ENCODE assay signal across 14 cellular contexts in the genomic region with DNA sequence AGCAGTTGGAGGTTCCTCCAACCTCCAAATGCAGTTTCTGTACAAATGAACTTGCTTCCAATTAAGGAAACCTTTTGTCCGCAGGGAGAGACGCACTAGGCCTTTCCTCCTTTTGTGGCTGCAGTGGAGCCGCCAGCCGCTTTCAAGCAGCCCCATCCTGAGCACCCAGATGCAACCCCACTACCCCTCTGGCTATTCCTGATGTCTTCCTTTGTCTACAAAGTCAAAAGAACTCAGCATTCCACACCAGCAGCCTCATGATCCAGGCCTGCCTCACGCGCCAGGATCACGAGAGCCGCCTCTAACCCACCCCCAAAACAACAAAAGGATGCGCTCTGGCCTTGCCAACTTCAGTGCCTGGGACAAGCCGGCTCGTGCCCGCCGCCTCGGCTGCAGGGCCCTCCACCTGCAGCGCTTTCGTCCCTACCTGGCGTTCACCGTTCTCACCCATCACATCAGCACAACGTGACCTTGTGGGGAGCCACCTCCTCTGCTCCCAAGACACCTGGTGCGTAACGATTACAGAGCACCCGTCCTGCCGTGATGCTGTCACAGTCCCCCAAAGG. TPM values are rescaled to one million over a fixed set of nuclear protein-coding genes. Genes with fewer than 3 reads are reported as not detected.
A peak's percentile ranks its signal among the peaks of the same experiment; 100 is the strongest.
DNase-seq lines count a peak whose midpoint lies in the region; ATAC-seq and TF ChIP-seq lines count a peak whose summit lies in the region.
"Had no signal": no experiment of that assay in that cellular context is flagged by ENCODE, and none has a peak within 500 bp of the region (broad histone marks: within the 10 kb centered on the region; RNA-seq: fewer than 3 reads in every experiment).

No MANE protein-coding gene starts in this region.

- no peak overlapping the region for H3K14ac ChIP-seq in mesenchymal stem cell (ENCODE audit: low read length in 2 of 2)

- H2AK5ac ChIP-seq in mesenchymal stem cell (ENCODE audit: low read length, severe bottlenecking): no peak overlapping the region

- H3K4me2 ChIP-seq in mesenchymal stem cell (ENCODE audit: low read length, poor library complexity, severe bottlenecking): no peak overlapping the region

- H3K4me1 Mint-ChIP-seq in CD14-positive monocyte (peaks cover 16% of the 10 kb centered on the region), WTC11 (peaks cover 20% of the 10 kb centered on the region)

- DNase-seq in CD14-positive monocyte (ENCODE audit: low spot score) (no peak), WTC11 (ENCODE audit: low spot score) (no peak), mesenchymal stem cell (no peak), sigmoid colon (no peak), ureter (ENCODE audit: low spot score) (no peak)
- DNase-seq in activated effector memory CD4-positive, alpha-beta T cell treated with Interleukin-2 at 50 U/mL for 16 hours: no peak
- DNase-seq: SHP77 treated with DMSO at 0.1 percent for 48 hours had no signal

- H3K18ac ChIP-seq in mesenchymal stem cell (ENCODE audit: low read depth in 1 of 2, low read length in 2 of 2): no peak overlapping the region

- peaks cover 9 to 15% of the 10 kb centered on the region in 2 donors for H3K36me3 Mint-ChIP-seq in CD14-positive monocyte
- no peaks in the 10 kb centered on the region for H3K36me3 Mint-ChIP-seq in WTC11
- H3K36me3 Mint-ChIP-seq: activated CD8-positive, alpha-beta memory T cell treated with anti-CD3 and anti-CD28 coated beads, Interleukin-2, amount 10 ng/mL, durations not matched to agents 7 days and 5 days had no signal

- H2BK15ac ChIP-seq in mesenchymal stem cell (ENCODE audit: low read depth, poor library complexity, severe bottlenecking): no peak overlapping the region

- TF ChIP-seq CTCF in CD14-positive monocyte (IDR thresholded peaks at IDR 0.05) (no peak), WTC11 (IDR thresholded peaks at IDR 0.05) (no peak), sigmoid colon (IDR thresholded peaks at IDR 0.05) (no peak)

- H3K9ac ChIP-seq in HUES6 (ENCODE audit: low read length) (peak overlapping the region; percentile 54), mesenchymal stem cell (ENCODE audit: low read length) (peak overlapping the region; percentile 18)

- POLR2A ChIA-PET in WTC11 (lab: Charles Lee): interaction anchor here (1.3 kb wide), 1 partner anchor 55 kb away, joined by 4 read pairs; no protein-coding TSS in a partner anchor

- H3K27me3 ChIP-seq in HUES6 (ENCODE audit: control insufficient read depth, insufficient read depth, low read length) (no peaks in the 10 kb centered on the region), mesenchymal stem cell (ENCODE audit: control insufficient read depth in 1 of 2, insufficient read depth in 1 of 2, low read length in 2 of 2) (no peaks in the 10 kb centered on the region), sigmoid colon (no peaks in the 10 kb centered on the region)
- H3K27me3 ChIP-seq: cardiac muscle cell, upper lobe of left lung had no signal

- peaks cover 4% of the 10 kb centered on the region; the same call in 1 of the 2 replicates for H3K36me3 ChIP-seq in HUES6 (ENCODE audit: control insufficient read depth, insufficient read depth, low read length)
- peaks cover 0 to 13% of the 10 kb centered on the region in 2 experiments for H3K36me3 ChIP-seq in mesenchymal stem cell (ENCODE audit: control insufficient read depth in 1 of 2, insufficient read depth in 2 of 2, low read depth in 1 of 2, low read length in 2 of 2)
- peaks cover 0 to 8% (median 0%) of the 10 kb centered on the region in 4 donors for H3K36me3 ChIP-seq in sigmoid colon
- H3K36me3 ChIP-seq: cardiac muscle cell had no signal

- H3K4me3 Mint-ChIP-seq in CD14-positive monocyte (peak overlapping the region; percentile 64 to 79), WTC11 (no peak overlapping the region)
- H3K4me3 Mint-ChIP-seq: activated CD8-positive, alpha-beta memory T cell treated with anti-CD3 and anti-CD28 coated beads, Interleukin-2, amount 10 ng/mL, durations not matched to agents 7 days and 5 days; activated naive CD4-positive, alpha-beta T cell treated with anti-CD3 and anti-CD28 coated beads, Interleukin-2, amount 10 ng/mL, durations not matched to agents 7 days and 5 days had no signal

- H3K27ac ChIP-seq in HUES6 (ENCODE audit: low read depth, low read length) (no peak overlapping the region), mesenchymal stem cell (ENCODE audit: low read length, poor library complexity, severe bottlenecking) (no peak overlapping the region), sigmoid colon (peak overlapping the region in 1 of 4 donors; percentile 41)
- H3K27ac ChIP-seq: cardiac muscle cell, upper lobe of left lung had no signal

- peaks cover 0 to 2% (median 0%) of the 10 kb centered on the region in 7 donors for H3K9me3 Mint-ChIP-seq in CD14-positive monocyte
- no peaks in the 10 kb centered on the region for H3K9me3 Mint-ChIP-seq in WTC11
- H3K9me3 Mint-ChIP-seq: activated naive CD4-positive, alpha-beta T cell treated with anti-CD3 and anti-CD28 coated beads, Interleukin-2, amount 10 ng/mL, durations not matched to agents 7 days and 5 days; CD4-positive, alpha-beta T cell had no signal

- H3K27ac Mint-ChIP-seq in CD14-positive monocyte (peak overlapping the region in 1 of 7 donors; percentile 33), WTC11 (no peak overlapping the region)
- H3K27ac Mint-ChIP-seq: activated CD8-positive, alpha-beta memory T cell treated with anti-CD3 and anti-CD28 coated beads, Interleukin-2, amount 10 ng/mL, durations not matched to agents 7 days and 5 days; activated naive CD4-positive, alpha-beta T cell treated with anti-CD3 and anti-CD28 coated beads, Interleukin-2, amount 10 ng/mL, durations not matched to agents 7 days and 5 days; CD4-positive, alpha-beta T cell had no signal

- CTCF ChIA-PET in WTC11 (lab: Charles Lee): interaction anchor here (0.5 to 8.2 kb wide), 35 partner anchors 10 to 443 kb away, joined by 3 to 167 read pairs (median 6); a partner anchor contains a TSS

- H2BK12ac ChIP-seq in mesenchymal stem cell (ENCODE audit: low read length in 2 of 2): no peak overlapping the region

- H3K23ac ChIP-seq in mesenchymal stem cell (ENCODE audit: low read length in 2 of 2): no peak overlapping the region

- no peaks in the 10 kb centered on the region for H3K79me1 ChIP-seq in mesenchymal stem cell (replicated peaks; ENCODE audit: low read length, poor library complexity, severe bottlenecking)

- H2BK5ac ChIP-seq in mesenchymal stem cell (ENCODE audit: low read depth, low read length, poor library complexity, severe bottlenecking): no peak overlapping the region

- H3K4ac ChIP-seq in mesenchymal stem cell (ENCODE audit: low read depth in 1 of 2, low read length in 2 of 2): no peak overlapping the region

- H3K4me1 ChIP-seq in HUES6 (ENCODE audit: control insufficient read depth, insufficient read depth, low read length): peaks cover 19% of the 10 kb centered on the region; the same call in 1 of the 2 replicates
- peaks cover 2% of the 10 kb centered on the region for H3K4me1 ChIP-seq in mesenchymal stem cell (ENCODE audit: control insufficient read depth, insufficient read depth, low read depth, low read length)
- H3K4me1 ChIP-seq in sigmoid colon: peaks cover 0 to 23% (median 17%) of the 10 kb centered on the region in 4 donors

- intact Hi-C loops in CD14-positive monocyte (cut with micrococcal nuclease) (loop anchor here (1.0 to 2.0 kb wide), 2 partner anchors 31 to 55 kb away; no protein-coding TSS in a partner anchor), sigmoid colon (cut with DNase I) (no loop called here)

- TF ChIP-seq EP300 in sigmoid colon (IDR thresholded peaks at IDR 0.05): no peak

- H4K91ac ChIP-seq in mesenchymal stem cell (ENCODE audit: low read length): no peak overlapping the region

- no peak overlapping the region for H2BK120ac ChIP-seq in mesenchymal stem cell (ENCODE audit: low read depth, low read length)

- no peak overlapping the region for H4K8ac ChIP-seq in mesenchymal stem cell (ENCODE audit: low read length)

- 85% methylated on average over 23 of the region's 23 CpGs for WGBS in mesenchymal stem cell
- 86 to 91% methylated on average over 23 of the region's 23 CpGs for WGBS in sigmoid colon, 2 donors

- no peak overlapping the region for H2AFZ ChIP-seq in mesenchymal stem cell (ENCODE audit: low read depth, low read length)

- H3K27me3 Mint-ChIP-seq in CD14-positive monocyte (ENCODE audit: low read depth in 3 of 3) (peaks cover 9 to 29% (median 17%) of the 10 kb centered on the region in 3 donors), WTC11 (ENCODE audit: low read depth) (no peaks in the 10 kb centered on the region)
- H3K27me3 Mint-ChIP-seq: activated CD8-positive, alpha-beta memory T cell treated with anti-CD3 and anti-CD28 coated beads, Interleukin-2, amount 10 ng/mL, durations not matched to agents 7 days and 5 days; CD4-positive, alpha-beta T cell had no signal

- no peak for TF ChIP-seq POLR2A in sigmoid colon (IDR thresholded peaks at IDR 0.05)

- H3K9me3 ChIP-seq in HUES6 (ENCODE audit: control insufficient read depth, insufficient read depth, low read depth, low read length) (no peaks in the 10 kb centered on the region), mesenchymal stem cell (ENCODE audit: control insufficient read depth, low read length) (no peaks in the 10 kb centered on the region), sigmoid colon (no peaks in the 10 kb centered on the region)
- H3K9me3 ChIP-seq: upper lobe of left lung had no signal

- H3K4me3 ChIP-seq in HUES6 (ENCODE audit: low read depth, low read length) (no peak overlapping the region), mesenchymal stem cell (ENCODE audit: insufficient read depth in 1 of 2, low read depth in 1 of 2, low read length in 2 of 2) (no peak overlapping the region), sigmoid colon (no peak overlapping the region)
- H3K4me3 ChIP-seq: cardiac muscle cell had no signal

- peak; percentile 7; the same call in 1 of the 2 replicates for ATAC-seq in WTC11
- no peak for ATAC-seq in GM21515 (IDR thresholded peaks at IDR 0.05; ENCODE audit: unreplicated experiment)

TF ChIP-seq in WTC11, 78 proteins besides CTCF, POLR2A, EP300 and RAD21 (continues in another document):
- TF ChIP-seq SMAD3 (CRISPR knock-in tag; IDR thresholded peaks at IDR 0.05; ENCODE audit: borderline replicate concordance): no peak

RNA-seq across cellular contexts. Expression of a gene that starts 48.2 kb away (rescaled TPM):
- polyA plus RNA-seq in CD14-positive monocyte: not detected
- 2.1 to 2.8 TPM (median 2.3 TPM) in 3 replicates for total RNA-seq in WTC11 (2021)
- polyA plus RNA-seq in mesenchymal stem cell (2013, experiment 1 of 2): not detected
- polyA plus RNA-seq in mesenchymal stem cell (2013, experiment 2 of 2): not detected
- 1 to 10 TPM in 1 of 4 donors, under 1 TPM in 2, not detected in 1; under 0.01 to 6.4 (median 0.36) TPM for total RNA-seq in sigmoid colon
- polyA plus RNA-seq in sigmoid colon: 100 to 1,000 TPM in 1 of 3 donors, 1 to 10 TPM in 2; 8.4 to 195 (median 8.8) TPM
- 0.08 TPM for total RNA-seq in ureter
- total RNA-seq: cardiac muscle cell; CD4-positive, alpha-beta T cell had no signal

RNA-seq across cellular contexts. Expression of a gene that starts 48.4 kb away (rescaled TPM):
- 1 to 10 TPM in 1 of 2 donors, under 1 TPM in 1; 0.84 to 1.8 TPM for polyA plus RNA-seq in CD14-positive monocyte
- 58.4 to 65.1 TPM (median 61.6 TPM) in 3 replicates for total RNA-seq in WTC11 (2021)
- polyA plus RNA-seq in mesenchymal stem cell (2013, experiment 1 of 2): 11.7 TPM
- 11.4 TPM for polyA plus RNA-seq in mesenchymal stem cell (2013, experiment 2 of 2)
- total RNA-seq in sigmoid colon: 10 to 100 TPM; 12.5 to 41.0 (median 18.1) TPM
- polyA plus RNA-seq in sigmoid colon: 10 to 100 TPM in 2 of 3 donors, 1 to 10 TPM in 1; 8.4 to 44.0 (median 17.1) TPM
- 97.6 TPM for total RNA-seq in ureter
